9 cellular contexts compared by ENCODE assay signal in genomic region chr1:151164732-151165280, GRCh38. TPM values are rescaled to one million over a fixed set of nuclear protein-coding genes. Genes with fewer than 3 reads are reported as not detected.
DNase-seq lines count a peak whose midpoint lies in the region; ATAC-seq, FAIRE-seq and TF ChIP-seq lines count a peak whose summit lies in the region.
"Had no signal": no experiment of that assay in that cellular context is flagged by ENCODE, and none has a peak within 500 bp of the region (broad histone marks: within the 10 kb centered on the region; RNA-seq: fewer than 3 reads in every experiment).

No MANE protein-coding gene starts in this region.

- H3K27ac Mint-ChIP-seq in T-helper 17 cell (peak overlapping the region; percentile 88), progenitor cell of endocrine pancreas (peak overlapping the region; percentile 93)

- H3K4me3 Mint-ChIP-seq in T-helper 17 cell: peak overlapping the region; percentile 98
- peak overlapping the region; percentile 97 for H3K4me3 Mint-ChIP-seq in progenitor cell of endocrine pancreas (ENCODE audit: low read depth)

- H3K36me3 Mint-ChIP-seq in T-helper 17 cell (ENCODE audit: low read depth) (peaks cover 9% of the 10 kb centered on the region), progenitor cell of endocrine pancreas (ENCODE audit: insufficient read depth) (peaks cover 18% of the 10 kb centered on the region)

- no peak for ATAC-seq in T-helper 17 cell

- no peak for TF ChIP-seq CTCF in fibroblast of villous mesenchyme (IDR thresholded peaks at IDR 0.05; ENCODE audit: insufficient read depth, low read depth, low read length)
- TF ChIP-seq CTCF in progenitor cell of endocrine pancreas (IDR thresholded peaks at IDR 0.05; ENCODE audit: unreplicated experiment): no peak

- no peaks in the 10 kb centered on the region for H3K9me3 Mint-ChIP-seq in progenitor cell of endocrine pancreas (ENCODE audit: low read depth)

- no peaks in the 10 kb centered on the region for H3K9me3 ChIP-seq in T-helper 17 cell (ENCODE audit: control insufficient read depth, low read length, poor library complexity, severe bottlenecking)

- H3K27me3 Mint-ChIP-seq in T-helper 17 cell: no peaks in the 10 kb centered on the region
- no peaks in the 10 kb centered on the region for H3K27me3 Mint-ChIP-seq in progenitor cell of endocrine pancreas

- DNase-seq in EH (ENCODE audit: low read depth): peak; percentile 28
- no peak for DNase-seq in T-helper 17 cell
- DNase-seq in fibroblast of villous mesenchyme (ENCODE audit: low read depth): peak; percentile 71
- peak; percentile 16 for DNase-seq in progenitor cell of endocrine pancreas (ENCODE audit: low spot score, unreplicated experiment)
- DNase-seq in NCI-H524 treated with DMSO at 0.1 percent for 48 hours (lab: John Stamatoyannopoulos, UW): no peak
- DNase-seq in activated effector memory CD4-positive, alpha-beta T cell treated with Interleukin-2 at 50 U/mL for 16 hours: no peak
- DNase-seq in H4 (ENCODE audit: low spot score): no peak
- DNase-seq in RCC 7860 (ENCODE audit: low spot score): no peak

- FAIRE-seq in RCC 7860 (lab: Jason Lieb, UNC): no peak

- H3K4me3 ChIP-seq in fibroblast of villous mesenchyme (ENCODE audit: low read depth, low read length): peak overlapping the region; percentile 99

- H3K4me1 Mint-ChIP-seq in T-helper 17 cell: peaks cover 32% of the 10 kb centered on the region
- peaks cover 24% of the 10 kb centered on the region for H3K4me1 Mint-ChIP-seq in progenitor cell of endocrine pancreas (ENCODE audit: low read depth)

RNA-seq across cellular contexts. Expression of gene LYSMD1, which starts 0.9 kb away (rescaled TPM):
- total RNA-seq in T-helper 17 cell: under 1 TPM; 0.39 to 0.70 TPM
- 10.0 and 11.7 TPM in 2 replicates for total RNA-seq in fibroblast of villous mesenchyme
- 12.8 and 14.0 TPM in 2 replicates for total RNA-seq in progenitor cell of endocrine pancreas
- 5.4 and 7.2 TPM in 2 replicates for total RNA-seq in H4 (2014; rRNA removed; shearing (Covaris generic))

RNA-seq across cellular contexts. Expression of gene SCNM1, which starts 1.1 kb away (rescaled TPM):
- total RNA-seq in T-helper 17 cell (10 to 100 TPM; 33.7 to 37.8 TPM), fibroblast of villous mesenchyme (23.7 and 31.2 TPM in 2 replicates), progenitor cell of endocrine pancreas (47.1 and 52.0 TPM in 2 replicates)
- total RNA-seq in H4 (2014; rRNA removed; shearing (Covaris generic)): 31.5 and 39.7 TPM in 2 replicates

RNA-seq across cellular contexts. Expression of gene TNFAIP8L2, which starts 8.4 kb away (rescaled TPM):
- 1 to 10 TPM; 3.6 to 5.4 TPM for total RNA-seq in T-helper 17 cell
- total RNA-seq in fibroblast of villous mesenchyme: not detected in 2 replicates
- not detected in 2 replicates for total RNA-seq in progenitor cell of endocrine pancreas
- total RNA-seq in H4 (2014; rRNA removed; shearing (Covaris generic)): not detected in 2 replicates
- total RNA-seq: glomerular endothelial cell had no signal

RNA-seq across cellular contexts. Expression of gene TMOD4, which starts 11.0 kb away (rescaled TPM):
- total RNA-seq in T-helper 17 cell (1 to 10 TPM; 1.0 to 3.0 TPM), fibroblast of villous mesenchyme (not detected in 2 replicates), progenitor cell of endocrine pancreas (1.5 and 2.0 TPM in 2 replicates)
- 0.35 TPM in 1 of 2 replicates, not detected in the other for total RNA-seq in H4 (2014; rRNA removed; shearing (Covaris generic))
- total RNA-seq: glomerular endothelial cell had no signal

RNA-seq across cellular contexts. Expression of gene SEMA6C, which starts 18.4 kb away (rescaled TPM):
- 10 to 100 TPM in 1 of 2 donors, 1 to 10 TPM in 1; 9.5 to 11.3 TPM for total RNA-seq in T-helper 17 cell
- total RNA-seq in fibroblast of villous mesenchyme: 0.86 and 1.3 TPM in 2 replicates
- 31.5 and 34.0 TPM in 2 replicates for total RNA-seq in progenitor cell of endocrine pancreas
- 1.1 and 2.7 TPM in 2 replicates for total RNA-seq in H4 (2014; rRNA removed; shearing (Covaris generic))

Comparison
In these comparisons a context has a peak if more than half of its experiments do, and no peak if none do; other contexts are left out.
1. DNase-seq: peak in EH (single experiment), fibroblast of villous mesenchyme (single experiment) and progenitor cell of endocrine pancreas (single experiment); none in T-helper 17 cell (0 of 3), NCI-H524 treated with DMSO at 0.1 percent for 48 hours (single experiment), activated effector memory CD4-positive, alpha-beta T cell treated with Interleukin-2 at 50 U/mL for 16 hours (single experiment), H4 (single experiment) and RCC 7860 (single experiment).